10 cellular contexts compared by ENCODE assay signal in genomic region chr3:127690106-127690505, GRCh38. TPM values are rescaled to one million over a fixed set of nuclear protein-coding genes. Genes with fewer than 3 reads are reported as not detected.
A peak's percentile ranks its signal among the peaks of the same experiment; 100 is the strongest.
DNase-seq lines count a peak whose midpoint lies in the region; ATAC-seq and TF ChIP-seq lines count a peak whose summit lies in the region.
"Had no signal": no experiment of that assay in that cellular context is flagged by ENCODE, and none has a peak within 500 bp of the region (broad histone marks: within the 10 kb centered on the region; RNA-seq: fewer than 3 reads in every experiment).

No MANE protein-coding gene starts in this region.

- no peaks in the 10 kb centered on the region for H3K79me2 ChIP-seq in PC-3 (ENCODE audit: low read length)

- CTCF ChIA-PET in PC-3 (lab: Charles Lee): no interaction called here
- CTCF ChIA-PET in activated CD8-positive, alpha-beta memory T cell treated with anti-CD3 and anti-CD28 coated beads, Interleukin-2, amount 10 ng/mL, durations not matched to agents 7 days and 5 days (lab: Charles Lee): no interaction called here

- H3K4me1 ChIP-seq in PC-3 (ENCODE audit: insufficient read depth, low read length): peaks cover 16% of the 10 kb centered on the region
- peaks cover 21 to 42% (median 38%) of the 10 kb centered on the region in 4 donors for H3K4me1 ChIP-seq in esophagus muscularis mucosa
- peaks cover 2% of the 10 kb centered on the region for H3K4me1 ChIP-seq in mucosa of descending colon (ENCODE audit: low read depth)

- H3F3A ChIP-seq in PC-3 (ENCODE audit: low read length, unreplicated experiment): no peaks in the 10 kb centered on the region

- no peaks in the 10 kb centered on the region for H3K9me2 ChIP-seq in PC-3 (replicated peaks; ENCODE audit: low read length)

- H4K20me1 ChIP-seq in PC-3 (ENCODE audit: low read length): no peaks in the 10 kb centered on the region

- intact Hi-C loops in PC-3 (cut with micrococcal nuclease): loop anchor here (2.0 to 10.0 kb wide), 3 partner anchors 35 to 177 kb away; partner anchors contain the start of genes MCM2 and TPRA1
- intact Hi-C loops in esophagus muscularis mucosa (cut with DNase I): loop anchor here (10.0 kb wide), 1 partner anchor 75 kb away; no protein-coding TSS in a partner anchor
- intact Hi-C loops in mucosa of descending colon (cut with DNase I, micrococcal nuclease): loop anchor here in 1 of 2 donors (10.0 kb wide), 1 partner anchor 125 kb away; no protein-coding TSS in a partner anchor

- BruUV-seq in PC-3 (replicated peaks; lab: Mats Ljungman, UMichigan): no TSS peak

- peak overlapping the region; percentile 33; the same call in 1 of the 2 replicates for H3K9ac ChIP-seq in PC-3 (ENCODE audit: low read length)

- H3K36me3 Mint-ChIP-seq in activated T-helper 17 cell treated with anti-CD3 and anti-CD28 coated beads, Interleukin-2, amount 50 U/mL, for 72 hours (ENCODE audit: low read depth): no peaks in the 10 kb centered on the region
- no peaks in the 10 kb centered on the region for H3K36me3 Mint-ChIP-seq in activated CD8-positive, alpha-beta memory T cell treated with anti-CD3 and anti-CD28 coated beads, Interleukin-2, amount 10 ng/mL, durations not matched to agents 7 days and 5 days

- H3K27ac ChIP-seq in PC-3 (ENCODE audit: low read length) (peak overlapping the region; percentile 67), esophagus muscularis mucosa (replicated peaks in 1 of 4) (peak overlapping the region; percentile 74 to 84 (median 79))

- in situ Hi-C loops in ACHN (cut with HindIII; ENCODE audit: low pct_ligation_motif_present, low pct_unique_long_range_greater_than_20kb, low sequenced_read_pairs): no loop called here

- H3K4me3 ChIP-seq in PC-3 (ENCODE audit: low read length) (no peak overlapping the region), esophagus muscularis mucosa (no peak overlapping the region), mucosa of descending colon (no peak overlapping the region)
- H3K4me3 ChIP-seq: K562 had no signal

- H3K4me1 Mint-ChIP-seq in activated T-helper 17 cell treated with anti-CD3 and anti-CD28 coated beads, Interleukin-2, amount 50 U/mL, for 72 hours: no peaks in the 10 kb centered on the region
- no peaks in the 10 kb centered on the region for H3K4me1 Mint-ChIP-seq in activated CD8-positive, alpha-beta memory T cell treated with anti-CD3 and anti-CD28 coated beads, Interleukin-2, amount 10 ng/mL, durations not matched to agents 7 days and 5 days

- WGBS in esophagus muscularis mucosa: 33% methylated on average over 2 of the region's 4 CpGs

- H2AFZ ChIP-seq in PC-3 (ENCODE audit: low read length): no peak overlapping the region

- no peak overlapping the region for H3K27ac Mint-ChIP-seq in activated T-helper 17 cell treated with anti-CD3 and anti-CD28 coated beads, Interleukin-2, amount 50 U/mL, for 72 hours
- no peak overlapping the region for H3K27ac Mint-ChIP-seq in activated CD8-positive, alpha-beta memory T cell treated with anti-CD3 and anti-CD28 coated beads, Interleukin-2, amount 10 ng/mL, durations not matched to agents 7 days and 5 days

- no peaks in the 10 kb centered on the region for H3K9me3 Mint-ChIP-seq in activated T-helper 17 cell treated with anti-CD3 and anti-CD28 coated beads, Interleukin-2, amount 50 U/mL, for 72 hours
- no peaks in the 10 kb centered on the region for H3K9me3 Mint-ChIP-seq in activated CD8-positive, alpha-beta memory T cell treated with anti-CD3 and anti-CD28 coated beads, Interleukin-2, amount 10 ng/mL, durations not matched to agents 7 days and 5 days (ENCODE audit: low read depth)

- DNase-seq in ACHN: peak; percentile 10
- DNase-seq in PC-3: peak; percentile 63
- DNase-seq in esophagus muscularis mucosa (ENCODE audit: extremely low spot score): no peak
- peak in 2 of 3 donors; percentile 14 to 23 for DNase-seq in mucosa of descending colon
- DNase-seq in stimulated activated CD4-positive, alpha-beta T cell treated with anti-CD3 and anti-CD28 coated beads, Interleukin-4, amount 100 ng/mL, for 24 hours: no peak
- DNase-seq in activated CD8-positive, alpha-beta memory T cell treated with anti-CD3 and anti-CD28 coated beads, Interleukin-2, amount 10 ng/mL, durations not matched to agents 7 days and 5 days: no peak
- DNase-seq in activated CD4-positive, alpha-beta T cell treated with anti-CD3 and anti-CD28 coated beads for 4 hours: no peak
- DNase-seq: cerebellar nuclear complex had no signal

- no peak for TF ChIP-seq POLR2A in esophagus muscularis mucosa (IDR thresholded peaks at IDR 0.05; ENCODE audit: low read depth)

- TF ChIP-seq EP300 in esophagus muscularis mucosa (IDR thresholded peaks at IDR 0.05): no peak

- no peaks in the 10 kb centered on the region for H3K27me3 Mint-ChIP-seq in activated T-helper 17 cell treated with anti-CD3 and anti-CD28 coated beads, Interleukin-2, amount 50 U/mL, for 72 hours
- no peaks in the 10 kb centered on the region for H3K27me3 Mint-ChIP-seq in activated CD8-positive, alpha-beta memory T cell treated with anti-CD3 and anti-CD28 coated beads, Interleukin-2, amount 10 ng/mL, durations not matched to agents 7 days and 5 days

- TF ChIP-seq CTCF in PC-3 (conservative IDR thresholded peaks at IDR 0.05; ENCODE audit: low read depth, low read length) (no peak), esophagus muscularis mucosa (IDR thresholded peaks at IDR 0.05) (no peak), mucosa of descending colon (IDR thresholded peaks at IDR 0.05) (no peak)

- no peaks in the 10 kb centered on the region for H3K27me3 ChIP-seq in PC-3 (ENCODE audit: low read length)
- H3K27me3 ChIP-seq in esophagus muscularis mucosa: no peaks in the 10 kb centered on the region

- ATAC-seq in PC-3 (peak; percentile 54), mucosa of descending colon (no peak)
- ATAC-seq in activated T-helper 17 cell treated with anti-CD3 and anti-CD28 coated beads, Interleukin-2, amount 50 U/mL, for 72 hours (replicated peaks): no peak
- no peak for ATAC-seq in activated CD8-positive, alpha-beta memory T cell treated with anti-CD3 and anti-CD28 coated beads, Interleukin-2, amount 10 ng/mL, durations not matched to agents 7 days and 5 days

- peak overlapping the region; percentile 28; the same call in 1 of the 2 replicates for H3K4me2 ChIP-seq in PC-3 (ENCODE audit: low read length)

- H3K36me3 ChIP-seq in PC-3 (ENCODE audit: low read depth, low read length) (no peaks in the 10 kb centered on the region), esophagus muscularis mucosa (peaks cover 3 to 51% (median 28%) of the 10 kb centered on the region in 4 donors), mucosa of descending colon (ENCODE audit: low read depth) (peaks cover 3% of the 10 kb centered on the region)

- no peak overlapping the region for H3K4me3 Mint-ChIP-seq in activated T-helper 17 cell treated with anti-CD3 and anti-CD28 coated beads, Interleukin-2, amount 50 U/mL, for 72 hours
- no peak overlapping the region for H3K4me3 Mint-ChIP-seq in activated CD8-positive, alpha-beta memory T cell treated with anti-CD3 and anti-CD28 coated beads, Interleukin-2, amount 10 ng/mL, durations not matched to agents 7 days and 5 days

- POLR2A ChIA-PET in PC-3 (lab: Charles Lee; ENCODE audit: unreplicated experiment): no interaction called here

- H3K9me3 ChIP-seq in PC-3 (ENCODE audit: low read length) (no peaks in the 10 kb centered on the region), esophagus muscularis mucosa (no peaks in the 10 kb centered on the region), mucosa of descending colon (no peaks in the 10 kb centered on the region)

RNA-seq across cellular contexts. Expression of gene ABTB1, which starts 17.4 kb away (rescaled TPM):
- 3.6 and 8.4 TPM in 2 replicates for total RNA-seq in PC-3 (2014; rRNA removed)
- 10 to 100 TPM; 21.7 to 44.4 (median 40.6) TPM for total RNA-seq in esophagus muscularis mucosa
- 10 to 100 TPM; 19.9 to 48.7 (median 33.7) TPM for total RNA-seq in mucosa of descending colon
- total RNA-seq in activated T-helper 17 cell treated with anti-CD3 and anti-CD28 coated beads, Interleukin-2, amount 50 U/mL, for 72 hours: 10 to 100 TPM; 16.1 to 23.6 TPM
- 10 to 100 TPM; 16.0 to 19.4 TPM for total RNA-seq in activated CD8-positive, alpha-beta memory T cell treated with anti-CD3 and anti-CD28 coated beads, Interleukin-2, amount 10 ng/mL, durations not matched to agents 7 days and 5 days

Comparison
In these comparisons a context has a peak if more than half of its experiments do, and no peak if none do; other contexts are left out.
1. DNase-seq: peak in ACHN (single experiment), PC-3 (single experiment) and mucosa of descending colon (2 of 3); none in esophagus muscularis mucosa (single experiment), stimulated activated CD4-positive, alpha-beta T cell treated with anti-CD3 and anti-CD28 coated beads, Interleukin-4, amount 100 ng/mL, for 24 hours (single experiment), activated CD8-positive, alpha-beta memory T cell treated with anti-CD3 and anti-CD28 coated beads, Interleukin-2, amount 10 ng/mL, durations not matched to agents 7 days and 5 days (single experiment) and activated CD4-positive, alpha-beta T cell treated with anti-CD3 and anti-CD28 coated beads for 4 hours (0 of 2).